Comparison of ENCODE assay signal across 32 cellular contexts in genomic region chr16:66043326-66043725, GRCh38.
"Had no signal": no experiment of that assay in that cellular context is flagged by ENCODE, and none has a peak within 500 bp of the region (broad histone marks: within the 10 kb centered on the region; RNA-seq: fewer than 3 reads in every experiment).

No MANE protein-coding gene starts in this region.

- H3K4me3 ChIP-seq: ascending aorta had no signal

- H3K27me3 Mint-ChIP-seq: activated B cell treated with CpG ODN at 0.5 μM for 24 hours; activated CD4-positive, alpha-beta memory T cell treated with anti-CD3 and anti-CD28 coated beads for 36 hours; activated naive CD4-positive, alpha-beta T cell treated with anti-CD3 and anti-CD28 coated beads, Interleukin-2, amount 10 ng/mL, durations not matched to agents 7 days and 5 days; activated naive CD8-positive, alpha-beta T cell treated with anti-CD3 and anti-CD28 coated beads, Interleukin-2, amount 10 ng/mL, durations not matched to agents 7 days and 5 days; activated naive CD8-positive, alpha-beta T cell treated with anti-CD3 and anti-CD28 coated beads, Interleukin-2, amount 50 U/mL, for 24 hours had no signal

- ATAC-seq: activated CD8-positive, alpha-beta T cell treated with anti-CD3 and anti-CD28 coated beads for 36 hours; activated naive CD8-positive, alpha-beta T cell treated with anti-CD3 and anti-CD28 coated beads, Interleukin-2, amount 50 U/mL, for 24 hours had no signal

- H3K9me3 ChIP-seq: ascending aorta had no signal

- H3K36me3 ChIP-seq: ascending aorta had no signal

- H3K27ac ChIP-seq: ascending aorta had no signal

- DNase-seq: activated B cell treated with CpG ODN at 0.5 μM for 24 hours; activated CD4-positive, alpha-beta memory T cell treated with anti-CD3 and anti-CD28 coated beads for 36 hours; activated CD4-positive, alpha-beta T cell treated with anti-CD3 and anti-CD28 coated beads for 4 hours; activated CD4-positive, alpha-beta T cell treated with anti-CD3 and anti-CD28 coated beads, Interleukin-2, amount 10 ng/mL, durations not matched to agents 24 days and 14 days; activated CD4-positive, alpha-beta T cell treated with anti-CD3 and anti-CD28 coated beads, Interleukin-2, amount 50 U/mL, for 1 hour; activated CD4-positive, alpha-beta T cell treated with anti-CD3 and anti-CD28 coated beads, Interleukin-2, amount 50 U/mL, for 4 hours; activated CD4-positive, CD25-positive, alpha-beta regulatory T cell treated with anti-CD3 and anti-CD28 coated beads, Interleukin-2, amount 50 U/mL, for 72 hours; activated CD8-positive, alpha-beta memory T cell treated with anti-CD3 and anti-CD28 coated beads, Interleukin-2, amount 50 U/mL, for 4 hours; activated CD8-positive, alpha-beta T cell treated with anti-CD3 and anti-CD28 coated beads for 36 hours; activated effector memory CD4-positive, alpha-beta T cell treated with Interleukin-2 at 50 U/mL for 16 hours; activated gamma-delta T cell; activated naive CD4-positive, alpha-beta T cell treated with anti-CD3 and anti-CD28 coated beads, Interleukin-2, amount 10 ng/mL, durations not matched to agents 7 days and 5 days; activated naive CD4-positive, alpha-beta T cell treated with Interleukin-2 at 50 U/mL for 16 hours; activated naive CD8-positive, alpha-beta T cell treated with anti-CD3 and anti-CD28 coated beads, Interleukin-2, amount 10 ng/mL, durations not matched to agents 7 days and 5 days; activated naive CD8-positive, alpha-beta T cell treated with anti-CD3 and anti-CD28 coated beads, Interleukin-2, amount 50 U/mL, for 24 hours; activated T-cell treated with anti-CD3 and anti-CD28 coated beads for 4 hours; activated T-cell treated with anti-CD3 and anti-CD28 coated beads, Interleukin-2, amount 50 U/mL, for 1 hour; activated T-cell treated with anti-CD3 and anti-CD28 coated beads, Interleukin-2, amount 50 U/mL, for 48 hours; amygdala; anterior cingulate cortex; central memory CD4-positive, alpha-beta T cell; SW 1271; T-helper 1 cell; T-helper 2 cell; T-helper 9 cell had no signal

- H3K4me1 Mint-ChIP-seq: activated B cell treated with CpG ODN at 0.5 μM for 24 hours; activated CD4-positive, alpha-beta T cell treated with anti-CD3 and anti-CD28 coated beads, Interleukin-2, amount 10 ng/mL, durations not matched to agents 24 days and 14 days; activated naive CD4-positive, alpha-beta T cell treated with anti-CD3 and anti-CD28 coated beads, Interleukin-2, amount 10 ng/mL, durations not matched to agents 7 days and 5 days; activated naive CD4-positive, alpha-beta T cell treated with anti-CD3 and anti-CD28 coated beads, Interleukin-2, amount 50 U/mL, for 24 hours; activated naive CD8-positive, alpha-beta T cell treated with anti-CD3 and anti-CD28 coated beads, Interleukin-2, amount 10 ng/mL, durations not matched to agents 7 days and 5 days; activated naive CD8-positive, alpha-beta T cell treated with anti-CD3 and anti-CD28 coated beads, Interleukin-2, amount 50 U/mL, for 24 hours had no signal

- H3K4me1 ChIP-seq: ascending aorta had no signal

- H3K36me3 Mint-ChIP-seq: activated CD4-positive, alpha-beta memory T cell treated with anti-CD3 and anti-CD28 coated beads for 36 hours; activated naive CD4-positive, alpha-beta T cell treated with anti-CD3 and anti-CD28 coated beads, Interleukin-2, amount 10 ng/mL, durations not matched to agents 7 days and 5 days; activated naive CD4-positive, alpha-beta T cell treated with anti-CD3 and anti-CD28 coated beads, Interleukin-2, amount 50 U/mL, for 24 hours; activated naive CD8-positive, alpha-beta T cell; activated naive CD8-positive, alpha-beta T cell treated with anti-CD3 and anti-CD28 coated beads, Interleukin-2, amount 10 ng/mL, durations not matched to agents 7 days and 5 days; brain had no signal

- H3K9me3 Mint-ChIP-seq: activated B cell treated with CpG ODN at 0.5 μM for 24 hours; activated CD4-positive, alpha-beta memory T cell treated with anti-CD3 and anti-CD28 coated beads for 36 hours; activated CD4-positive, alpha-beta T cell treated with anti-CD3 and anti-CD28 coated beads, Interleukin-2, amount 10 ng/mL, durations not matched to agents 24 days and 14 days; activated CD8-positive, alpha-beta T cell treated with anti-CD3 and anti-CD28 coated beads for 36 hours; activated naive CD4-positive, alpha-beta T cell treated with anti-CD3 and anti-CD28 coated beads, Interleukin-2, amount 10 ng/mL, durations not matched to agents 7 days and 5 days; activated naive CD8-positive, alpha-beta T cell treated with anti-CD3 and anti-CD28 coated beads, Interleukin-2, amount 10 ng/mL, durations not matched to agents 7 days and 5 days; activated naive CD8-positive, alpha-beta T cell treated with anti-CD3 and anti-CD28 coated beads, Interleukin-2, amount 50 U/mL, for 24 hours; activated T-helper 2 cell treated with anti-CD3 and anti-CD28 coated beads, Interferon-gamma antibody, Interleukin-2, Interleukin-4, amounts not matched to agents 10 μg/mL and 5 μg/mL and 100 μg/mL, durations not matched to agents 14 hours and 24 hours and 36 hours; T-helper 1 cell treated with Interleukin-12 subunit alpha and Interleukin-12 subunit beta and Interleukin-4 antibody, amounts not matched to agents 30 μg/mL and 1 μg/mL, for 36 hours; T-helper 2 cell treated with Interferon-gamma antibody and Interleukin-4, amounts not matched to agents 5 μg/mL and 100 μg/mL, for 36 hours had no signal

- H3K27ac Mint-ChIP-seq: activated B cell treated with CpG ODN at 0.5 μM for 24 hours; activated CD4-positive, alpha-beta memory T cell treated with anti-CD3 and anti-CD28 coated beads for 36 hours; activated CD4-positive, alpha-beta T cell treated with anti-CD3 and anti-CD28 coated beads, Interleukin-2, amount 10 ng/mL, durations not matched to agents 24 days and 14 days; activated CD8-positive, alpha-beta T cell treated with anti-CD3 and anti-CD28 coated beads for 36 hours; activated naive CD4-positive, alpha-beta T cell treated with anti-CD3 and anti-CD28 coated beads, Interleukin-2, amount 10 ng/mL, durations not matched to agents 7 days and 5 days; activated naive CD4-positive, alpha-beta T cell treated with anti-CD3 and anti-CD28 coated beads, Interleukin-2, amount 50 U/mL, for 24 hours; activated naive CD8-positive, alpha-beta T cell; activated naive CD8-positive, alpha-beta T cell treated with anti-CD3 and anti-CD28 coated beads, Interleukin-2, amount 10 ng/mL, durations not matched to agents 7 days and 5 days; activated naive CD8-positive, alpha-beta T cell treated with anti-CD3 and anti-CD28 coated beads, Interleukin-2, amount 50 U/mL, for 24 hours; activated T-helper 2 cell treated with anti-CD3 and anti-CD28 coated beads, Interferon-gamma antibody, Interleukin-2, Interleukin-4, amounts not matched to agents 10 μg/mL and 5 μg/mL and 100 μg/mL, durations not matched to agents 14 hours and 24 hours and 36 hours; brain; T-helper 1 cell treated with Interleukin-12 subunit alpha and Interleukin-12 subunit beta and Interleukin-4 antibody, amounts not matched to agents 30 μg/mL and 1 μg/mL, for 36 hours; T-helper 2 cell treated with Interferon-gamma antibody and Interleukin-4, amounts not matched to agents 5 μg/mL and 100 μg/mL, for 36 hours had no signal

- H3K27me3 ChIP-seq: ascending aorta had no signal

- H3K4me3 Mint-ChIP-seq: activated B cell treated with CpG ODN at 0.5 μM for 24 hours; activated CD4-positive, alpha-beta memory T cell treated with anti-CD3 and anti-CD28 coated beads for 36 hours; activated CD4-positive, alpha-beta T cell treated with anti-CD3 and anti-CD28 coated beads, Interleukin-2, amount 10 ng/mL, durations not matched to agents 24 days and 14 days; activated CD8-positive, alpha-beta T cell treated with anti-CD3 and anti-CD28 coated beads for 36 hours; activated naive CD4-positive, alpha-beta T cell treated with anti-CD3 and anti-CD28 coated beads, Interleukin-2, amount 10 ng/mL, durations not matched to agents 7 days and 5 days; activated naive CD4-positive, alpha-beta T cell treated with anti-CD3 and anti-CD28 coated beads, Interleukin-2, amount 50 U/mL, for 24 hours; activated naive CD8-positive, alpha-beta T cell; activated naive CD8-positive, alpha-beta T cell treated with anti-CD3 and anti-CD28 coated beads, Interleukin-2, amount 10 ng/mL, durations not matched to agents 7 days and 5 days; activated naive CD8-positive, alpha-beta T cell treated with anti-CD3 and anti-CD28 coated beads, Interleukin-2, amount 50 U/mL, for 24 hours; brain; T-helper 1 cell treated with Interleukin-12 subunit alpha and Interleukin-12 subunit beta and Interleukin-4 antibody, amounts not matched to agents 30 μg/mL and 1 μg/mL, for 36 hours; T-helper 2 cell treated with Interferon-gamma antibody and Interleukin-4, amounts not matched to agents 5 μg/mL and 100 μg/mL, for 36 hours had no signal
